22 cellular contexts compared by ENCODE assay signal in genomic region chr12:28340261-28340660, GRCh38.
DNase-seq lines count a peak whose midpoint lies in the region; TF ChIP-seq lines count a peak whose summit lies in the region.
"Had no signal": no experiment of that assay in that cellular context is flagged by ENCODE, and none has a peak within 500 bp of the region (broad histone marks: within the 10 kb centered on the region; RNA-seq: fewer than 3 reads in every experiment).

No MANE protein-coding gene starts in this region.

- no peaks in the 10 kb centered on the region for H4K20me1 ChIP-seq in fibroblast of lung (ENCODE audit: control insufficient read depth, extremely low read depth, insufficient read depth, low read length)

- H3K27ac ChIP-seq in fibroblast of lung (ENCODE audit: insufficient read depth, low read length) (no peak overlapping the region), sigmoid colon (no peak overlapping the region)
- H3K27ac ChIP-seq: lower lobe of right lung had no signal

- no peaks in the 10 kb centered on the region for H3K36me3 Mint-ChIP-seq in neural crest cell (ENCODE audit: low read depth)

- intact Hi-C loops in sigmoid colon (cut with DNase I) = no loop called here

- peak overlapping the region; percentile 29 for H3K27ac Mint-ChIP-seq in neural crest cell (ENCODE audit: unreplicated experiment)
- H3K27ac Mint-ChIP-seq: activated naive CD4-positive, alpha-beta T cell treated with anti-CD3 and anti-CD28 coated beads for 36 hours; stimulated activated naive CD8-positive, alpha-beta T cell treated with anti-CD3 and anti-CD28 coated beads, Interleukin-15, Interleukin-2, amounts not matched to agents 100 ng/mL and 50 ng/mL, for 24 hours; T-cell; type B pancreatic cell had no signal

- H3K79me2 ChIP-seq in fibroblast of lung (ENCODE audit: control insufficient read depth, insufficient read depth, low read length) = no peaks in the 10 kb centered on the region

- H2AFZ ChIP-seq in fibroblast of lung (ENCODE audit: low read length) = no peak overlapping the region

- H3K4me3 ChIP-seq in fibroblast of lung (replicated peaks in 1 of 4; ENCODE audit: control extremely low read depth in 1 of 4, insufficient read depth in 1 of 4, low read depth in 3 of 4, low read length in 4 of 4) = no peak overlapping the region
- no peak overlapping the region for H3K4me3 ChIP-seq in sigmoid colon
- H3K4me3 ChIP-seq: lower lobe of right lung had no signal

- H3K27me3 Mint-ChIP-seq in neural crest cell (ENCODE audit: low read depth) = no peaks in the 10 kb centered on the region
- H3K27me3 Mint-ChIP-seq: stimulated activated naive CD8-positive, alpha-beta T cell treated with anti-CD3 and anti-CD28 coated beads, Interleukin-15, Interleukin-2, amounts not matched to agents 100 ng/mL and 50 ng/mL, for 24 hours; T-cell; type B pancreatic cell had no signal

- H3K4me1 ChIP-seq in fibroblast of lung (ENCODE audit: control insufficient read depth, extremely low read depth, insufficient read depth, low read length) (no peaks in the 10 kb centered on the region), sigmoid colon (peaks cover 0 to 16% (median 4%) of the 10 kb centered on the region in 4 donors)
- H3K4me1 ChIP-seq: lower lobe of right lung had no signal

- H3K27me3 ChIP-seq in fibroblast of lung (ENCODE audit: control insufficient read depth, insufficient read depth, low read length) (no peaks in the 10 kb centered on the region), sigmoid colon (no peaks in the 10 kb centered on the region)

- H3K9ac ChIP-seq in fibroblast of lung (ENCODE audit: insufficient read depth, low read length) = no peak overlapping the region

- H3K36me3 ChIP-seq in fibroblast of lung (ENCODE audit: control insufficient read depth, insufficient read depth, low read length) = no peaks in the 10 kb centered on the region
- no peaks in the 10 kb centered on the region for H3K36me3 ChIP-seq in sigmoid colon
- H3K36me3 ChIP-seq: lower lobe of right lung had no signal

- H3K9me3 Mint-ChIP-seq in neural crest cell = peaks cover 3% of the 10 kb centered on the region
- H3K9me3 Mint-ChIP-seq: activated naive CD4-positive, alpha-beta T cell treated with anti-CD3 and anti-CD28 coated beads for 36 hours; stimulated activated naive CD8-positive, alpha-beta T cell treated with anti-CD3 and anti-CD28 coated beads, Interleukin-15, Interleukin-2, amounts not matched to agents 100 ng/mL and 50 ng/mL, for 24 hours; type B pancreatic cell had no signal

- H3K4me2 ChIP-seq in fibroblast of lung (ENCODE audit: extremely low read depth, insufficient read depth, low read length) = no peak overlapping the region

- H3K4me1 Mint-ChIP-seq in neural crest cell = peaks cover 8% of the 10 kb centered on the region

- no peak for TF ChIP-seq CTCF in fibroblast of lung (conservative IDR thresholded peaks at IDR 0.05 in 1 of 2, IDR thresholded peaks at IDR 0.05 in 1 of 2; ENCODE audit: low read depth in 1 of 2, low read length in 2 of 2)
- no peak for TF ChIP-seq CTCF in neural crest cell (conservative IDR thresholded peaks at IDR 0.05)
- TF ChIP-seq CTCF in sigmoid colon (IDR thresholded peaks at IDR 0.05) = no peak

- no peak for TF ChIP-seq POLR2A in sigmoid colon (IDR thresholded peaks at IDR 0.05)

- H3K9me3 ChIP-seq in fibroblast of lung (ENCODE audit: control insufficient read depth, insufficient read depth, low read depth, low read length) (no peaks in the 10 kb centered on the region), sigmoid colon (no peaks in the 10 kb centered on the region)
- H3K9me3 ChIP-seq: Caco-2, lower lobe of right lung had no signal

- peak; percentile 18 for DNase-seq in EH (ENCODE audit: low read depth)
- DNase-seq in LHCN-M2 (ENCODE audit: low read depth) = peak; percentile 31
- DNase-seq in fibroblast of lung (ENCODE audit: low read depth in 2 of 2) = peak; percentile 35 to 54
- no peak for DNase-seq in neural crest cell (ENCODE audit: low read depth, low spot score)
- DNase-seq in sigmoid colon = no peak
- no peak for DNase-seq in AG08396 (ENCODE audit: low spot score)
- no peak for DNase-seq in NOMO-1 treated with DMSO at 0.1 percent for 48 hours (lab: John Stamatoyannopoulos, UW; ENCODE audit: unreplicated experiment)
- no peak for DNase-seq in NCI-H146 treated with DMSO at 0.1 percent for 48 hours (lab: John Stamatoyannopoulos, UW; ENCODE audit: unreplicated experiment)
- DNase-seq: activated CD4-positive, alpha-beta T cell treated with anti-CD3 and anti-CD28 coated beads, Interleukin-2, amount 50 U/mL, for 4 hours; activated naive CD4-positive, alpha-beta T cell treated with anti-CD3 and anti-CD28 coated beads for 36 hours; activated T-cell treated with anti-CD3 and anti-CD28 coated beads, Interleukin-2, amount 50 U/mL, for 1 hour; Caco-2; cortex of kidney; H7; lower lobe of right lung; NCI-H1105 treated with DMSO at 0.1 percent for 48 hours; NCI-H526 treated with DMSO at 0.1 percent for 48 hours; SHP77; stimulated activated CD4-positive, alpha-beta T cell treated with anti-CD3 and anti-CD28 coated beads, Interleukin-1b, Interleukin-23, amount 100 ng/mL, for 48 hours; T-cell had no signal

- H3K4me3 Mint-ChIP-seq in neural crest cell = no peak overlapping the region
- H3K4me3 Mint-ChIP-seq: activated naive CD4-positive, alpha-beta T cell treated with anti-CD3 and anti-CD28 coated beads for 36 hours; stimulated activated naive CD8-positive, alpha-beta T cell treated with anti-CD3 and anti-CD28 coated beads, Interleukin-15, Interleukin-2, amounts not matched to agents 100 ng/mL and 50 ng/mL, for 24 hours; T-cell; type B pancreatic cell had no signal

- WGBS in sigmoid colon, 2 donors = 93 to 98% methylated on average over 1 of the region's 1 CpG

- TF ChIP-seq EP300 in sigmoid colon (IDR thresholded peaks at IDR 0.05) = no peak

Comparison
In these comparisons a context has a peak if more than half of its experiments do, and no peak if none do; other contexts are left out.
1. DNase-seq: peak in EH (single experiment), LHCN-M2 (single experiment) and fibroblast of lung (2 of 2); none in neural crest cell (single experiment), sigmoid colon (single experiment), AG08396 (single experiment), NOMO-1 treated with DMSO at 0.1 percent for 48 hours (single experiment) and NCI-H146 treated with DMSO at 0.1 percent for 48 hours (single experiment).